26 cellular contexts compared by ENCODE assay signal in the genomic region with DNA sequence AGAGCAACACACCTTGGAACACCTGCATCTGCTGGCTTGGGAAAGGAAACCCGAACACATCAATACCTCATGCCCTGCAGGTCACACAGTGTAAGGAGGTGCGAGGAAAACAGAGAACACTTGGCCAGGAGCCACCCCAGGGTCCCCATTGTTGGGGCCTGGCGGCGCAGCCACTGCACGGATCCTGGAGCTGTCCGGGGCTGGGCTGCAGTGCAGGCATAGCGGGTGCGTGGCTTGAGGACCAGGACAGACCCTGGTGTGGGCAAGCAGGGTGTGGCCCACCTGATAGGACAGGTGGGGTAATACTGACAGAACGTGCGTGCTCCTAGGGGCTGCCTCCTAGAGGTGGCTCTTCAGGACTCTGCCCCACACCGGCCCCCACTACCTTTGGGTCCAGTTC. TPM values are rescaled to one million over a fixed set of nuclear protein-coding genes. Genes with fewer than 3 reads are reported as not detected.
"Had no signal": no experiment of that assay in that cellular context is flagged by ENCODE, and none has a peak within 500 bp of the region (broad histone marks: within the 10 kb centered on the region; RNA-seq: fewer than 3 reads in every experiment).

No MANE protein-coding gene starts in this region.

- H3K27me3 Mint-ChIP-seq: natural killer cell treated with Interleukin-12 subunit alpha and Interleukin-12 subunit beta and Interleukin-15 and Interleukin-18, amount 100 ng/mL, for 72 hours; stimulated activated memory B cell treated with anti-CD40 and anti-IgM and Interleukin-4, amounts not matched to agents 10 μg/mL and 1 μg/mL and 100 μg/mL, for 72 hours; stimulated activated naive CD8-positive, alpha-beta T cell treated with anti-CD3 and anti-CD28 coated beads, Interleukin-15, amount 100 ng/mL, for 72 hours had no signal

- H3K4me3 Mint-ChIP-seq: natural killer cell treated with Interleukin-12 subunit alpha and Interleukin-12 subunit beta and Interleukin-15 and Interleukin-18, amount 100 ng/mL, for 72 hours; stimulated activated memory B cell treated with anti-CD40 and anti-IgM and Interleukin-4, amounts not matched to agents 10 μg/mL and 1 μg/mL and 100 μg/mL, for 72 hours; stimulated activated naive CD8-positive, alpha-beta T cell treated with anti-CD3 and anti-CD28 coated beads, Interleukin-15, amount 100 ng/mL, for 72 hours had no signal

- H3K9me3 Mint-ChIP-seq: natural killer cell treated with Interleukin-12 subunit alpha and Interleukin-12 subunit beta and Interleukin-15 and Interleukin-18, amount 100 ng/mL, for 72 hours; stimulated activated memory B cell treated with anti-CD40 and anti-IgM and Interleukin-4, amounts not matched to agents 10 μg/mL and 1 μg/mL and 100 μg/mL, for 72 hours; stimulated activated naive CD8-positive, alpha-beta T cell treated with anti-CD3 and anti-CD28 coated beads, Interleukin-15, amount 100 ng/mL, for 72 hours had no signal

- H3K27ac Mint-ChIP-seq: natural killer cell treated with Interleukin-12 subunit alpha and Interleukin-12 subunit beta and Interleukin-15 and Interleukin-18, amount 100 ng/mL, for 72 hours; stimulated activated memory B cell treated with anti-CD40 and anti-IgM and Interleukin-4, amounts not matched to agents 10 μg/mL and 1 μg/mL and 100 μg/mL, for 72 hours had no signal

- H3K36me3 Mint-ChIP-seq: natural killer cell treated with Interleukin-12 subunit alpha and Interleukin-12 subunit beta and Interleukin-15 and Interleukin-18, amount 100 ng/mL, for 72 hours had no signal

- H3K4me3 ChIP-seq: dorsolateral prefrontal cortex, esophagus squamous epithelium, gastroesophageal sphincter, left ventricle myocardium inferior, lung, psoas muscle, spleen, testis, transverse colon had no signal

- H3K27ac ChIP-seq: epithelial cell of prostate, esophagus squamous epithelium, gastroesophageal sphincter, left ventricle myocardium inferior, psoas muscle, spleen, testis, transverse colon had no signal

- H3K27me3 ChIP-seq: dorsolateral prefrontal cortex, esophagus squamous epithelium, gastroesophageal sphincter, spleen, testis, transverse colon had no signal

- ATAC-seq: gastroesophageal sphincter; psoas muscle; sciatic nerve; stimulated activated memory B cell treated with anti-CD40 and anti-IgM and Interleukin-4, amounts not matched to agents 10 μg/mL and 1 μg/mL and 100 μg/mL, for 72 hours; stimulated activated naive CD8-positive, alpha-beta T cell treated with anti-CD3 and anti-CD28 coated beads, Interleukin-15, amount 100 ng/mL, for 72 hours had no signal

- H3K9me3 ChIP-seq: esophagus squamous epithelium, gastroesophageal sphincter, left ventricle myocardium inferior, psoas muscle, spleen, testis, transverse colon had no signal

- DNase-seq: cortex of kidney; dorsolateral prefrontal cortex; effector memory CD4-positive, alpha-beta T cell; esophagus squamous epithelium; foreskin fibroblast; glutamatergic neuron; islet precursor cell; left ventricle myocardium inferior; mesenchymal stem cell; midbrain; psoas muscle; retina; spleen; stimulated activated CD4-positive, alpha-beta T cell treated with anti-CD3 and anti-CD28 coated beads, Interleukin-15, amount 100 ng/mL, for 24 hours; stimulated activated CD4-positive, alpha-beta T cell treated with anti-CD3 and anti-CD28 coated beads, Interleukin-1b, Interleukin-23, amount 100 ng/mL, for 48 hours; stimulated activated CD4-positive, alpha-beta T cell treated with anti-CD3 and anti-CD28 coated beads, Interleukin-4, amount 100 ng/mL, for 24 hours; stimulated activated naive CD8-positive, alpha-beta T cell treated with anti-CD3 and anti-CD28 coated beads, Interleukin-15, amount 100 ng/mL, for 72 hours; testis; transverse colon had no signal

- H3K4me1 Mint-ChIP-seq: stimulated activated memory B cell treated with anti-CD40 and anti-IgM and Interleukin-4, amounts not matched to agents 10 μg/mL and 1 μg/mL and 100 μg/mL, for 72 hours; stimulated activated naive CD8-positive, alpha-beta T cell treated with anti-CD3 and anti-CD28 coated beads, Interleukin-15, amount 100 ng/mL, for 72 hours had no signal

- H3K4me1 ChIP-seq: esophagus squamous epithelium, gastroesophageal sphincter, left ventricle myocardium inferior, psoas muscle, testis, transverse colon had no signal

RNA-seq across cellular contexts. Expression of a gene that starts 45.6 kb away (rescaled TPM):
- total RNA-seq: left ventricle myocardium inferior; natural killer cell treated with Interleukin-12 subunit alpha and Interleukin-12 subunit beta and Interleukin-15 and Interleukin-18, amount 100 ng/mL, for 72 hours; ureter had no signal
